In genomic region chr21:35953570-35953969, GRCh38 we compare ENCODE assay signal across 1 cellular context.
TF ChIP-seq lines count a peak whose summit lies in the region.

No MANE protein-coding gene starts in this region.

TF ChIP-seq in endothelial cell of umbilical vein, 7 proteins besides CTCF, POLR2A, EP300 and RAD21:
- no peak for TF ChIP-seq POLR2AphosphoS5 (IDR thresholded peaks at IDR 0.05; ENCODE audit: insufficient read depth, low read depth, low read length)
- TF ChIP-seq, protein P1, sequence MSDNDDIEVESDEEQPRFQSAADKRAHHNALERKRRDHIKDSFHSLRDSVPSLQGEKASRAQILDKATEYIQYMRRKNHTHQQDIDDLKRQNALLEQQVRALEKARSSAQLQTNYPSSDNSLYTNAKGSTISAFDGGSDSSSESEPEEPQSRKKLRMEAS (IDR thresholded peaks at IDR 0.05; ENCODE audit: insufficient read depth, insufficient read length) = no peak
